In genomic region chr14:61388173-61388975, GRCh38 we compare ENCODE assay signal across 8 cellular contexts.
DNase-seq lines count a peak whose midpoint lies in the region; ATAC-seq and TF ChIP-seq lines count a peak whose summit lies in the region.

No MANE protein-coding gene starts in this region.

- H3K27me3 Mint-ChIP-seq in effector memory CD8-positive, alpha-beta T cell, result no peaks in the 10 kb centered on the region

- peaks cover 14 to 22% of the 10 kb centered on the region in 2 donors for H3K4me1 Mint-ChIP-seq in effector memory CD8-positive, alpha-beta T cell (ENCODE audit: low read depth in 2 of 2)

- H3K9me3 Mint-ChIP-seq in effector memory CD8-positive, alpha-beta T cell, result no peaks in the 10 kb centered on the region

- no peaks in the 10 kb centered on the region; a peak in 3 of 22 replicates for H4K20me1 ChIP-seq in BLaER1 treated with 17β-estradiol and CSF1 and Interleukin-3, amounts not matched to agents 10 nM and 100 nM
- no peaks in the 10 kb centered on the region for H4K20me1 ChIP-seq in PC-9 (ENCODE audit: insufficient read depth)

- peak overlapping the region; percentile 64 to 84 (median 80) for H3K4me2 ChIP-seq in BLaER1 treated with 17β-estradiol and CSF1 and Interleukin-3, amounts not matched to agents 10 nM and 100 nM
- H3K4me2 ChIP-seq in PC-9, result peak overlapping the region; percentile 75

- peaks cover 80% of the 10 kb centered on the region for H3K79me2 ChIP-seq in PC-9 (ENCODE audit: low read depth)

- DNase-seq in PC-9 (peak; percentile 73 to 98), NCI-H1930 (lab: John Stamatoyannopoulos, UW) (no peak)
- peak; percentile 29 to 43 (median 30) for DNase-seq in effector memory CD8-positive, alpha-beta T cell
- DNase-seq in stimulated activated CD4-positive, alpha-beta T cell treated with anti-CD3 and anti-CD28 coated beads, Interleukin-15, amount 100 ng/mL, for 24 hours, result peak; percentile 55

- peaks cover 0 to 3% (median 0%) of the 10 kb centered on the region in 11 experiments; a peak in 3 of 22 replicates for H3K9me3 ChIP-seq in BLaER1 treated with 17β-estradiol and CSF1 and Interleukin-3, amounts not matched to agents 10 nM and 100 nM (replicated peaks in 1 of 11)
- H3K9me3 ChIP-seq in PC-9 (ENCODE audit: insufficient read depth, low read depth), result no peaks in the 10 kb centered on the region

- peak; percentile 83 for ATAC-seq in GM18867 (IDR thresholded peaks at IDR 0.05; ENCODE audit: unreplicated experiment)
- peak; percentile 59 for ATAC-seq in HG03135 (IDR thresholded peaks at IDR 0.05; ENCODE audit: unreplicated experiment)
- peak; percentile 73 for ATAC-seq in effector memory CD8-positive, alpha-beta T cell (replicated peaks)
- ATAC-seq in HG02571 (IDR thresholded peaks at IDR 0.05; ENCODE audit: unreplicated experiment), result no peak

- H3K4me3 Mint-ChIP-seq in effector memory CD8-positive, alpha-beta T cell, result no peak overlapping the region

- H3K4me3 ChIP-seq in BLaER1 treated with 17β-estradiol and CSF1 and Interleukin-3, amounts not matched to agents 10 nM and 100 nM, result peak overlapping the region in 3 of 10 experiments; percentile 7 to 30 (median 10); a peak in 5 of 20 replicates
- peak overlapping the region; percentile 36; the same call in 1 of the 2 replicates for H3K4me3 ChIP-seq in PC-9

- POLR2A ChIA-PET in PC-9 (lab: Charles Lee; ENCODE audit: unreplicated experiment), result interaction anchor here (0.6 kb wide), 2 partner anchors 50 to 697 kb away, joined by 4 to 5 read pairs; no protein-coding TSS in a partner anchor

- H3K27ac ChIP-seq in BLaER1 treated with 17β-estradiol and CSF1 and Interleukin-3, amounts not matched to agents 10 nM and 100 nM, result peak overlapping the region; percentile 13 to 85 (median 67); a peak in 21 of 22 replicates
- peak overlapping the region; percentile 97 for H3K27ac ChIP-seq in PC-9

- H3K9ac ChIP-seq in BLaER1 treated with 17β-estradiol and CSF1 and Interleukin-3, amounts not matched to agents 10 nM and 100 nM, result peak overlapping the region in 9 of 11 experiments; percentile 42 to 75 (median 58); a peak in 17 of 22 replicates

- TSS peak; percentile 39 for BruUV-seq in PC-9 (replicated peaks; lab: Mats Ljungman, UMichigan)

- H3F3A ChIP-seq in PC-9 (ENCODE audit: insufficient read depth, low read depth), result peaks cover 49% of the 10 kb centered on the region

- no peak overlapping the region for H3K27ac Mint-ChIP-seq in effector memory CD8-positive, alpha-beta T cell

- no peaks in the 10 kb centered on the region for H3K9me2 ChIP-seq in PC-9 (ENCODE audit: insufficient read depth)

- H3K36me3 ChIP-seq in BLaER1 treated with 17β-estradiol and CSF1 and Interleukin-3, amounts not matched to agents 10 nM and 100 nM, result peaks cover 0 to 3% (median 0%) of the 10 kb centered on the region in 11 experiments; a peak in 3 of 22 replicates
- peaks cover 15% of the 10 kb centered on the region; the same call in 1 of the 2 replicates for H3K36me3 ChIP-seq in PC-9 (ENCODE audit: low read depth)

- peaks cover 49 to 88% (median 80%) of the 10 kb centered on the region in 10 experiments for H3K4me1 ChIP-seq in BLaER1 treated with 17β-estradiol and CSF1 and Interleukin-3, amounts not matched to agents 10 nM and 100 nM
- H3K4me1 ChIP-seq in PC-9 (replicated peaks; ENCODE audit: insufficient read depth), result peaks cover 69% of the 10 kb centered on the region

- intact Hi-C loops in PC-9 (cut with micrococcal nuclease; ENCODE audit: unreplicated experiment), result loop anchor here (1.0 to 5.0 kb wide), 5 partner anchors 32 to 449 kb away; partner anchors contain the start of gene PRKCH

- H3K27me3 ChIP-seq in BLaER1 treated with 17β-estradiol and CSF1 and Interleukin-3, amounts not matched to agents 10 nM and 100 nM, result no peaks in the 10 kb centered on the region
- no peaks in the 10 kb centered on the region for H3K27me3 ChIP-seq in PC-9 (ENCODE audit: insufficient read depth, low read depth)

- no peak for TF ChIP-seq CTCF in PC-9 (conservative IDR thresholded peaks at IDR 0.05)

- H2AFZ ChIP-seq in PC-9, result peak overlapping the region; percentile 18; the same call in 1 of the 2 replicates

- CTCF ChIA-PET in PC-9 (lab: Charles Lee), result interaction anchor here (0.6 to 1.1 kb wide), 4 partner anchors 20 to 373 kb away, joined by 3 to 7 read pairs (median 4); no protein-coding TSS in a partner anchor

- H3K36me3 Mint-ChIP-seq in effector memory CD8-positive, alpha-beta T cell (ENCODE audit: insufficient read depth), result peaks cover 51% of the 10 kb centered on the region

Comparison
In these comparisons a context has a peak if more than half of its experiments do, and no peak if none do; other contexts are left out.
1. DNase-seq: peak in PC-9 (2 of 2), effector memory CD8-positive, alpha-beta T cell (3 of 3) and stimulated activated CD4-positive, alpha-beta T cell treated with anti-CD3 and anti-CD28 coated beads, Interleukin-15, amount 100 ng/mL, for 24 hours (single experiment); none in NCI-H1930 (0 of 2).